22 cellular contexts compared by ENCODE assay signal in the genomic region with DNA sequence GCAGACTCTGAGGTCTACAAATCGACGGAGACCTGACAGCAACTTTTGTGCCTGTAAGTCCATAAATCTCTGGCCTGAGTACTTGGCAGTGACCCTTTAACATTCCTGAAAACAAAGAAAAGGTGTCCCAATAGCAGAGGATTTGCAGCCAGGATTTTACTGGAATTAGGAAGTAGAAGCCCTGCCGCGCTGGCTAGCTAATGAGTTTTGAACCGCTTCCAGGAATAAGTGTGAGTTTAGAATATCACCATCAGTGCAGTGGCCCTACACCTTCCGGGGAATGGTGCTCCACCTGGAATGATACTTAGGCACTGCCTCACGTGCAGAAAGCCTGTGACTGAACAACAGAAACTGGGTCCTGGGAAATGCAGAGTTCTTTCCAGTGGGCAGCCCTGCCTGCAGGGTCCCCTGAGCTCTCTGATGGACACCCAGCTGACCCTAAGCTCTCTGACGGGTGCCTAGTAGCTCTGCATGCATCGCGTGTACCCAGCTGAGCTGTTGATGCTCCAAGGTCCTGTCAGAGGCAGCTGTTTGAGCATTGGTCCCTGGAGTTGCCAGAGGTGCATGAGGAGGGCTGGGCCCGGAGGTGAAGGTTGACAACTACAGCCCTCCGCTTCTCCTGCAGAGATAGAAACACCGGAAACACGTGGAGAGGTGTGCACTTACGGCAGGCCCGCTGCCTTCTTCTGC.
DNase-seq lines count a peak whose midpoint lies in the region; ATAC-seq, FAIRE-seq and TF ChIP-seq lines count a peak whose summit lies in the region.
"Had no signal": no experiment of that assay in that cellular context is flagged by ENCODE, and none has a peak within 500 bp of the region (broad histone marks: within the 10 kb centered on the region; RNA-seq: fewer than 3 reads in every experiment).

No MANE protein-coding gene starts in this region.

- H3K9me3 Mint-ChIP-seq in Calu3 (ENCODE audit: low read depth, unreplicated experiment) = no peaks in the 10 kb centered on the region

- H3K4me3 Mint-ChIP-seq in Calu3 (ENCODE audit: low read depth, unreplicated experiment) = no peak overlapping the region

- H3K27me3 Mint-ChIP-seq in Calu3 (ENCODE audit: unreplicated experiment) = no peaks in the 10 kb centered on the region

- no peaks in the 10 kb centered on the region for H3K9me3 ChIP-seq in pancreas
- H3K9me3 ChIP-seq: BLaER1 treated with 17β-estradiol and CSF1 and Interleukin-3, amounts not matched to agents 10 nM and 100 nM had no signal

- no peak overlapping the region for H3K4me3 ChIP-seq in pancreas
- H3K4me3 ChIP-seq: BLaER1 treated with 17β-estradiol and CSF1 and Interleukin-3, amounts not matched to agents 10 nM and 100 nM; GM12878; GM23248; K562 had no signal

- H3K4me1 Mint-ChIP-seq in Calu3 (ENCODE audit: low read depth, unreplicated experiment) = no peaks in the 10 kb centered on the region

- no peak for TF ChIP-seq CTCF in pancreas (IDR thresholded peaks at IDR 0.05)
- no peak for TF ChIP-seq CTCF in Calu3 (IDR thresholded peaks at IDR 0.05; ENCODE audit: unreplicated experiment)

- FAIRE-seq in pancreas (lab: Jason Lieb, UNC) = no peak
- FAIRE-seq: A204.1, GM12878, GM18507, K562, RCC 7860 had no signal

- WGBS in pancreas, 2 donors = 47 to 49% methylated on average over 15 to 16 of the region's 16 CpGs

- BruUV-seq in Calu3 (replicated peaks; lab: Mats Ljungman, UMichigan) = no TSS peak

- no peaks in the 10 kb centered on the region for H3K36me3 Mint-ChIP-seq in Calu3 (ENCODE audit: insufficient read depth, unreplicated experiment)

- DNase-seq in Right ventricle myocardium superior = no peak
- DNase-seq in left cardiac atrium = no peak
- DNase-seq in dermis blood vessel endothelial cell = peak; percentile 27
- DNase-seq in pancreas = peak in 3 of 6 donors; percentile 35 to 58 (median 57)
- no peak for DNase-seq in NOMO-1 treated with dmso at 0.1 percent for 144 hours (lab: John Stamatoyannopoulos, UW; ENCODE audit: unreplicated experiment)
- no peak for DNase-seq in activated CD4-positive, alpha-beta T cell treated with anti-CD3 and anti-CD28 coated beads for 4 hours
- no peak for DNase-seq in Calu3
- DNase-seq: DMS 273 treated with DMSO at 0.1 percent for 48 hours, GDM1, GM23248, MV-4-11, NCI-H1436, NCI-H2081, SHP77 treated with DMSO at 0.1 percent for 48 hours had no signal

- H3K36me3 ChIP-seq in pancreas = no peaks in the 10 kb centered on the region

- CTCF ChIA-PET in Calu3 (lab: Charles Lee) = no interaction called here

- intact Hi-C loops in Right ventricle myocardium superior (cut with DNase I) = no loop called here
- intact Hi-C loops in left cardiac atrium (cut with DNase I) = no loop called here
- intact Hi-C loops in pancreas (cut with DNase I) = no loop called here
- intact Hi-C loops in Calu3 (cut with micrococcal nuclease; ENCODE audit: unreplicated experiment) = no loop called here

- peaks cover 20 to 28% (median 22%) of the 10 kb centered on the region in 3 donors for H3K4me1 ChIP-seq in pancreas

- H3K27ac ChIP-seq in pancreas = peak overlapping the region; percentile 40 to 64 (median 50)
- H3K27ac ChIP-seq: BLaER1 treated with 17β-estradiol and CSF1 and Interleukin-3, amounts not matched to agents 10 nM and 100 nM; GM23248 had no signal

- ATAC-seq in Right ventricle myocardium superior (ENCODE audit: poor library complexity) (peak; percentile 25), left cardiac atrium (no peak), pancreas (peak; percentile 16 to 38 (median 31)), GM18867 (IDR thresholded peaks at IDR 0.05; ENCODE audit: unreplicated experiment) (no peak)
- ATAC-seq: GM12878, HCT116, K562 had no signal

- H3K27ac Mint-ChIP-seq in Calu3 (ENCODE audit: unreplicated experiment) = no peak overlapping the region

- H3K27me3 ChIP-seq in pancreas = no peaks in the 10 kb centered on the region
- H3K27me3 ChIP-seq: BLaER1 treated with 17β-estradiol and CSF1 and Interleukin-3, amounts not matched to agents 10 nM and 100 nM had no signal

Comparison
In these comparisons a context has a peak if more than half of its experiments do, and no peak if none do; other contexts are left out.
1. ATAC-seq: peak in Right ventricle myocardium superior (single experiment) and pancreas (4 of 4); none in left cardiac atrium (0 of 2) and GM18867 (single experiment).